ENCODE assay signal across 1 cellular context in genomic region chr1:56045477-56045876, GRCh38.
TF ChIP-seq lines count a peak whose summit lies in the region.

No MANE protein-coding gene starts in this region.

TF ChIP-seq in GM23338, 12 proteins besides CTCF, POLR2A, EP300 and RAD21 (continued from another document):
- TF ChIP-seq CREB1 (CRISPR knock-in tag; IDR thresholded peaks at IDR 0.05; ENCODE audit: low read depth) (no peak), ZNF114 (CRISPR knock-in tag; IDR thresholded peaks at IDR 0.05) (no peak), EZH2 (IDR thresholded peaks at IDR 0.05; ENCODE audit: low read depth, unreplicated experiment) (no peak), ZNF331 (CRISPR knock-in tag; IDR thresholded peaks at IDR 0.05; ENCODE audit: low read depth) (no peak)
